Comparison of ENCODE assay signal across 31 cellular contexts in genomic region chr5:22621084-22621483, GRCh38.
"Had no signal": no experiment of that assay in that cellular context is flagged by ENCODE, and none has a peak within 500 bp of the region (broad histone marks: within the 10 kb centered on the region; RNA-seq: fewer than 3 reads in every experiment).

No MANE protein-coding gene starts in this region.

- H3K36me3 ChIP-seq: ascending aorta, cardiac muscle cell, colonic mucosa, esophagus muscularis mucosa, heart left ventricle, spleen, suprapubic skin, tibial artery, upper lobe of right lung had no signal

- H3K4me3 Mint-ChIP-seq: activated naive CD4-positive, alpha-beta T cell treated with anti-CD3 and anti-CD28 coated beads, Interleukin-2, amount 10 ng/mL, durations not matched to agents 7 days and 5 days; activated naive CD8-positive, alpha-beta T cell treated with anti-CD3 and anti-CD28 coated beads, Interleukin-2, amount 10 ng/mL, durations not matched to agents 7 days and 5 days; brain; mesothelial cell of epicardium; naive thymus-derived CD8-positive, alpha-beta T cell; neural crest cell; T-helper 2 cell treated with Interferon-gamma antibody and Interleukin-4, amounts not matched to agents 5 μg/mL and 100 μg/mL, for 36 hours had no signal

- H3K27me3 ChIP-seq: ascending aorta, cardiac muscle cell, colonic mucosa, esophagus muscularis mucosa, foreskin keratinocyte, heart left ventricle, spleen, suprapubic skin, tibial artery, upper lobe of right lung had no signal

- FAIRE-seq: keratinocyte had no signal

- H3K4me1 ChIP-seq: ascending aorta, colonic mucosa, esophagus muscularis mucosa, foreskin keratinocyte, heart left ventricle, spleen, suprapubic skin, tibial artery, upper lobe of right lung had no signal

- H3K4me1 Mint-ChIP-seq: activated naive CD4-positive, alpha-beta T cell treated with anti-CD3 and anti-CD28 coated beads, Interleukin-2, amount 10 ng/mL, durations not matched to agents 7 days and 5 days; activated naive CD8-positive, alpha-beta T cell treated with anti-CD3 and anti-CD28 coated beads, Interleukin-2, amount 10 ng/mL, durations not matched to agents 7 days and 5 days; brain; mesothelial cell of epicardium; naive thymus-derived CD8-positive, alpha-beta T cell; neural crest cell had no signal

- DNase-seq: activated CD4-positive, alpha-beta T cell treated with anti-CD3 and anti-CD28 coated beads for 4 hours; activated CD4-positive, alpha-beta T cell treated with anti-CD3 and anti-CD28 coated beads, Interleukin-2, amount 50 U/mL, for 48 hours; activated CD8-positive, alpha-beta memory T cell treated with anti-CD3 and anti-CD28 coated beads for 24 hours; activated gamma-delta T cell; activated naive CD4-positive, alpha-beta T cell treated with anti-CD3 and anti-CD28 coated beads, Interleukin-2, amount 10 ng/mL, durations not matched to agents 7 days and 5 days; activated naive CD8-positive, alpha-beta T cell treated with anti-CD3 and anti-CD28 coated beads, Interleukin-2, amount 10 ng/mL, durations not matched to agents 7 days and 5 days; cerebellar nuclear complex; colonic mucosa; effector CD8-positive, alpha-beta T cell; foreskin keratinocyte; heart left ventricle; hypothalamus; left colon; mammary epithelial cell; naive thymus-derived CD8-positive, alpha-beta T cell; occipital lobe; right cardiac atrium; spleen; stimulated activated naive CD4-positive, alpha-beta T cell; T-helper 1 cell; tibial artery; upper lobe of right lung had no signal

- H3K4me3 ChIP-seq: ascending aorta, cardiac muscle cell, colonic mucosa, esophagus muscularis mucosa, heart left ventricle, spleen, suprapubic skin, tibial artery, upper lobe of right lung had no signal

- H3K9me3 ChIP-seq: ascending aorta, colonic mucosa, esophagus muscularis mucosa, tibial artery, upper lobe of right lung had no signal

- H3K27me3 Mint-ChIP-seq: activated naive CD4-positive, alpha-beta T cell treated with anti-CD3 and anti-CD28 coated beads, Interleukin-2, amount 10 ng/mL, durations not matched to agents 7 days and 5 days; activated naive CD8-positive, alpha-beta T cell treated with anti-CD3 and anti-CD28 coated beads, Interleukin-2, amount 10 ng/mL, durations not matched to agents 7 days and 5 days; naive thymus-derived CD8-positive, alpha-beta T cell had no signal

- H3K27ac ChIP-seq: ascending aorta, cardiac muscle cell, colonic mucosa, esophagus muscularis mucosa, foreskin keratinocyte, heart left ventricle, spleen, suprapubic skin, tibial artery, upper lobe of right lung had no signal

- H3K36me3 Mint-ChIP-seq: activated naive CD4-positive, alpha-beta T cell treated with anti-CD3 and anti-CD28 coated beads, Interleukin-2, amount 10 ng/mL, durations not matched to agents 7 days and 5 days; activated naive CD8-positive, alpha-beta T cell treated with anti-CD3 and anti-CD28 coated beads, Interleukin-2, amount 10 ng/mL, durations not matched to agents 7 days and 5 days; brain; mesothelial cell of epicardium; naive thymus-derived CD8-positive, alpha-beta T cell had no signal

- H3K27ac Mint-ChIP-seq: activated naive CD4-positive, alpha-beta T cell treated with anti-CD3 and anti-CD28 coated beads, Interleukin-2, amount 10 ng/mL, durations not matched to agents 7 days and 5 days; activated naive CD8-positive, alpha-beta T cell treated with anti-CD3 and anti-CD28 coated beads, Interleukin-2, amount 10 ng/mL, durations not matched to agents 7 days and 5 days; brain; mesothelial cell of epicardium; naive thymus-derived CD8-positive, alpha-beta T cell; T-helper 2 cell treated with Interferon-gamma antibody and Interleukin-4, amounts not matched to agents 5 μg/mL and 100 μg/mL, for 36 hours had no signal

- ATAC-seq: foreskin keratinocyte; heart left ventricle; left colon; naive thymus-derived CD8-positive, alpha-beta T cell; right cardiac atrium; upper lobe of right lung had no signal
